In the genomic region with DNA sequence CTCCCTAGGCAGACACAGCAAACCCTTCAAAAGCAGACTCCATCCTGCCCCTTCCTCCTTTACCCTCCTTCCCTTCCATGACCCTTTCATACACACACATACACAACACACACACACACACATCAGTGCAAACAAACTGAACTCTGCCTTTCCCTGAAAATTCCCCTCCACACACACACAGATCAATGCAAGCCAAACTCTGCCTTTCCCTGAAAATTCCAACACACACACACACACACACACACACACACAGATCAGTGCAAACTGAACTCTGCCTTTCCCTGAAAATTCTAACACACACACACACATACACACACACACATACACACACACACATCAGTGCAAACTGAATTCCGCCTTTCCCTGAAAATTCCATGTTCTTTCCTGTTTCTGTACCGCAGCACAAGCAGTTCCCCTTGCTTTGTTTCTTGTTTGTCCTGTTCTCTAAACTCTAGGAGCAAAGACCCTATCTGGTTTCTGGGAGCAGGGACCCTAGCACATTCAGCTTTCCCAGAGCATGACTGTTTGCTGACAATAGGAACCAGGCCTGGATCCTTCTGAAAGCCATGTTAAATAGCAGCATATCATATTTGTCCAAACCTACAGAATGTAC, we compare ENCODE assay signal across 1 cellular context.
TF ChIP-seq lines count a peak whose summit lies in the region.

No MANE protein-coding gene starts in this region.

TF ChIP-seq in GM23338, 12 proteins besides CTCF, POLR2A, EP300 and RAD21 (continued from another document):
- TF ChIP-seq, protein P1, sequence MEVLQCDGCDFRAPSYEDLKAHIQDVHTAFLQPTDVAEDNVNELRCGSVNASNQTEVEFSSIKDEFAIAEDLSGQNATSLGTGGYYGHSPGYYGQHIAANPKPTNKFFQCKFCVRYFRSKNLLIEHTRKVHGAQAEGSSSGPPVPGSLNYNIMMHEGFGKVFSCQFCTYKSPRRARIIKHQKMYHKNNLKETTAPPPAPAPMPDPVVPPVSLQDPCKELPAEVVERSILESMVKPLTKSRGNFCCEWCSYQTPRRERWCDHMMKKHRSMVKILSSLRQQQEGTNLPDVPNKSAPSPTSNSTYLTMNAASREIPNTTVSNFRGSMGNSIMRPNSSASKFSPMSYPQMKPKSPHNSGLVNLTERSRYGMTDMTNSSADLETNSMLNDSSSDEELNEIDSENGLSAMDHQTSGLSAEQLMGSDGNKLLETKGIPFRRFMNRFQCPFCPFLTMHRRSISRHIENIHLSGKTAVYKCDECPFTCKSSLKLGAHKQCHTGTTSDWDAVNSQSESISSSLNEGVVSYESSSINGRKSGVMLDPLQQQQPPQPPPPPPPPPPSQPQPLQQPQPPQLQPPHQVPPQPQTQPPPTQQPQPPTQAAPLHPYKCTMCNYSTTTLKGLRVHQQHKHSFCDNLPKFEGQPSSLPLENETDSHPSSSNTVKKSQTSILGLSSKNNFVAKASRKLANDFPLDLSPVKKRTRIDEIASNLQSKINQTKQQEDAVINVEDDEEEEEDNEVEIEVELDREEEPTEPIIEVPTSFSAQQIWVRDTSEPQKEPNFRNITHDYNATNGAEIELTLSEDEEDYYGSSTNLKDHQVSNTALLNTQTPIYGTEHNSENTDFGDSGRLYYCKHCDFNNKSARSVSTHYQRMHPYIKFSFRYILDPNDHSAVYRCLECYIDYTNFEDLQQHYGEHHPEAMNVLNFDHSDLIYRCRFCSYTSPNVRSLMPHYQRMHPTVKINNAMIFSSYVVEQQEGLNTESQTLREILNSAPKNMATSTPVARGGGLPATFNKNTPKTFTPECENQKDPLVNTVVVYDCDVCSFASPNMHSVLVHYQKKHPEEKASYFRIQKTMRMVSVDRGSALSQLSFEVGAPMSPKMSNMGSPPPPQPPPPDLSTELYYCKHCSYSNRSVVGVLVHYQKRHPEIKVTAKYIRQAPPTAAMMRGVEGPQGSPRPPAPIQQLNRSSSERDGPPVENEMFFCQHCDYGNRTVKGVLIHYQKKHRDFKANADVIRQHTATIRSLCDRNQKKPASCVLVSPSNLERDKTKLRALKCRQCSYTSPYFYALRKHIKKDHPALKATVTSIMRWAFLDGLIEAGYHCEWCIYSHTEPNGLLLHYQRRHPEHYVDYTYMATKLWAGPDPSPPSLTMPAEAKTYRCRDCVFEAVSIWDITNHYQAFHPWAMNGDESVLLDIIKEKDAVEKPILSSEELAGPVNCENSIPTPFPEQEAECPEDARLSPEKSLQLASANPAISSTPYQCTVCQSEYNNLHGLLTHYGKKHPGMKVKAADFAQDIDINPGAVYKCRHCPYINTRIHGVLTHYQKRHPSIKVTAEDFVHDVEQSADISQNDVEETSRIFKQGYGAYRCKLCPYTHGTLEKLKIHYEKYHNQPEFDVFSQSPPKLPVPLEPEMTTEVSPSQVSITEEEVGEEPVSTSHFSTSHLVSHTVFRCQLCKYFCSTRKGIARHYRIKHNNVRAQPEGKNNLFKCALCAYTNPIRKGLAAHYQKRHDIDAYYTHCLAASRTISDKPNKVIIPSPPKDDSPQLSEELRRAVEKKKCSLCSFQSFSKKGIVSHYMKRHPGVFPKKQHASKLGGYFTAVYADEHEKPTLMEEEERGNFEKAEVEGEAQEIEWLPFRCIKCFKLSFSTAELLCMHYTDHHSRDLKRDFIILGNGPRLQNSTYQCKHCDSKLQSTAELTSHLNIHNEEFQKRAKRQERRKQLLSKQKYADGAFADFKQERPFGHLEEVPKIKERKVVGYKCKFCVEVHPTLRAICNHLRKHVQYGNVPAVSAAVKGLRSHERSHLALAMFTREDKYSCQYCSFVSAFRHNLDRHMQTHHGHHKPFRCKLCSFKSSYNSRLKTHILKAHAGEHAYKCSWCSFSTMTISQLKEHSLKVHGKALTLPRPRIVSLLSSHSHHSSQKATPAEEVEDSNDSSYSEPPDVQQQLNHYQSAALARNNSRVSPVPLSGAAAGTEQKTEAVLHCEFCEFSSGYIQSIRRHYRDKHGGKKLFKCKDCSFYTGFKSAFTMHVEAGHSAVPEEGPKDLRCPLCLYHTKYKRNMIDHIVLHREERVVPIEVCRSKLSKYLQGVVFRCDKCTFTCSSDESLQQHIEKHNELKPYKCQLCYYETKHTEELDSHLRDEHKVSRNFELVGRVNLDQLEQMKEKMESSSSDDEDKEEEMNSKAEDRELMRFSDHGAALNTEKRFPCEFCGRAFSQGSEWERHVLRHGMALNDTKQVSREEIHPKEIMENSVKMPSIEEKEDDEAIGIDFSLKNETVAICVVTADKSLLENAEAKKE (CRISPR knock-in tag; IDR thresholded peaks at IDR 0.05): no peak
- TF ChIP-seq NANOG (IDR thresholded peaks at IDR 0.05; ENCODE audit: borderline replicate concordance): no peak
- TF ChIP-seq EZH2 (IDR thresholded peaks at IDR 0.05; ENCODE audit: low read depth, unreplicated experiment): no peak
- TF ChIP-seq, protein P2, sequence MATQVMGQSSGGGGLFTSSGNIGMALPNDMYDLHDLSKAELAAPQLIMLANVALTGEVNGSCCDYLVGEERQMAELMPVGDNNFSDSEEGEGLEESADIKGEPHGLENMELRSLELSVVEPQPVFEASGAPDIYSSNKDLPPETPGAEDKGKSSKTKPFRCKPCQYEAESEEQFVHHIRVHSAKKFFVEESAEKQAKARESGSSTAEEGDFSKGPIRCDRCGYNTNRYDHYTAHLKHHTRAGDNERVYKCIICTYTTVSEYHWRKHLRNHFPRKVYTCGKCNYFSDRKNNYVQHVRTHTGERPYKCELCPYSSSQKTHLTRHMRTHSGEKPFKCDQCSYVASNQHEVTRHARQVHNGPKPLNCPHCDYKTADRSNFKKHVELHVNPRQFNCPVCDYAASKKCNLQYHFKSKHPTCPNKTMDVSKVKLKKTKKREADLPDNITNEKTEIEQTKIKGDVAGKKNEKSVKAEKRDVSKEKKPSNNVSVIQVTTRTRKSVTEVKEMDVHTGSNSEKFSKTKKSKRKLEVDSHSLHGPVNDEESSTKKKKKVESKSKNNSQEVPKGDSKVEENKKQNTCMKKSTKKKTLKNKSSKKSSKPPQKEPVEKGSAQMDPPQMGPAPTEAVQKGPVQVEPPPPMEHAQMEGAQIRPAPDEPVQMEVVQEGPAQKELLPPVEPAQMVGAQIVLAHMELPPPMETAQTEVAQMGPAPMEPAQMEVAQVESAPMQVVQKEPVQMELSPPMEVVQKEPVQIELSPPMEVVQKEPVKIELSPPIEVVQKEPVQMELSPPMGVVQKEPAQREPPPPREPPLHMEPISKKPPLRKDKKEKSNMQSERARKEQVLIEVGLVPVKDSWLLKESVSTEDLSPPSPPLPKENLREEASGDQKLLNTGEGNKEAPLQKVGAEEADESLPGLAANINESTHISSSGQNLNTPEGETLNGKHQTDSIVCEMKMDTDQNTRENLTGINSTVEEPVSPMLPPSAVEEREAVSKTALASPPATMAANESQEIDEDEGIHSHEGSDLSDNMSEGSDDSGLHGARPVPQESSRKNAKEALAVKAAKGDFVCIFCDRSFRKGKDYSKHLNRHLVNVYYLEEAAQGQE (IDR thresholded peaks at IDR 0.05; ENCODE audit: unreplicated experiment): no peak
- TF ChIP-seq, protein P3, sequence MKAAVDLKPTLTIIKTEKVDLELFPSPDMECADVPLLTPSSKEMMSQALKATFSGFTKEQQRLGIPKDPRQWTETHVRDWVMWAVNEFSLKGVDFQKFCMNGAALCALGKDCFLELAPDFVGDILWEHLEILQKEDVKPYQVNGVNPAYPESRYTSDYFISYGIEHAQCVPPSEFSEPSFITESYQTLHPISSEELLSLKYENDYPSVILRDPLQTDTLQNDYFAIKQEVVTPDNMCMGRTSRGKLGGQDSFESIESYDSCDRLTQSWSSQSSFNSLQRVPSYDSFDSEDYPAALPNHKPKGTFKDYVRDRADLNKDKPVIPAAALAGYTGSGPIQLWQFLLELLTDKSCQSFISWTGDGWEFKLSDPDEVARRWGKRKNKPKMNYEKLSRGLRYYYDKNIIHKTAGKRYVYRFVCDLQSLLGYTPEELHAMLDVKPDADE (IDR thresholded peaks at IDR 0.05): no peak
- no peak for TF ChIP-seq ZNF331 (CRISPR knock-in tag; IDR thresholded peaks at IDR 0.05; ENCODE audit: low read depth)
